ENCODE assay signal across 8 cellular contexts in genomic region chr3:59575113-59576001, GRCh38.
A peak's percentile ranks its signal among the peaks of the same experiment; 100 is the strongest.
DNase-seq lines count a peak whose midpoint lies in the region; ATAC-seq and TF ChIP-seq lines count a peak whose summit lies in the region.

No MANE protein-coding gene starts in this region.

- DNase-seq in AG04449 (ENCODE audit: low read depth, low spot score) (no peak), NCI-H345 (lab: John Stamatoyannopoulos, UW) (peak; percentile 90), cerebellar cortex (ENCODE audit: low spot score) (peak; percentile 90), left colon (peak; percentile 71 to 91)
- DNase-seq in stimulated activated CD4-positive, alpha-beta T cell treated with anti-CD3 and anti-CD28 coated beads, Interleukin-4, amount 100 ng/mL, for 1 hour = peak; percentile 91

- ATAC-seq in GM18861 (IDR thresholded peaks at IDR 0.05; ENCODE audit: unreplicated experiment) (peak; percentile 81), HG03139 (IDR thresholded peaks at IDR 0.05; ENCODE audit: unreplicated experiment) (peak; percentile 87), left colon (peak; percentile 91)
- peak; percentile 64 to 76 for ATAC-seq in activated CD4-positive, CD25-positive, alpha-beta regulatory T cell treated with anti-CD3 and anti-CD28 coated beads, Interleukin-2, amount 50 U/mL, for 24 hours

- CTCF ChIA-PET in AG04449 (lab: Yijun Ruan, JAX) = interaction anchor here (0.6 to 7.4 kb wide), 39 partner anchors 10 to 984 kb away, joined by 3 to 182 read pairs (median 4); no protein-coding TSS in a partner anchor

- intact Hi-C loops in left colon (cut with DNase I, micrococcal nuclease) = loop anchor here in 1 of 2 donors (5.0 kb wide), 1 partner anchor 282 kb away; no protein-coding TSS in a partner anchor

- peak; percentile 85 for TF ChIP-seq CTCF in AG04449 (IDR thresholded peaks at IDR 0.05; ENCODE audit: insufficient read depth, low read length, missing control alignments)

- POLR2A ChIA-PET in AG04449 (lab: Yijun Ruan, JAX) = no interaction called here

- no peak overlapping the region for H3K4me3 ChIP-seq in AG04449 (ENCODE audit: low read depth, low read length)
